23 cellular contexts compared by ENCODE assay signal in the genomic region with DNA sequence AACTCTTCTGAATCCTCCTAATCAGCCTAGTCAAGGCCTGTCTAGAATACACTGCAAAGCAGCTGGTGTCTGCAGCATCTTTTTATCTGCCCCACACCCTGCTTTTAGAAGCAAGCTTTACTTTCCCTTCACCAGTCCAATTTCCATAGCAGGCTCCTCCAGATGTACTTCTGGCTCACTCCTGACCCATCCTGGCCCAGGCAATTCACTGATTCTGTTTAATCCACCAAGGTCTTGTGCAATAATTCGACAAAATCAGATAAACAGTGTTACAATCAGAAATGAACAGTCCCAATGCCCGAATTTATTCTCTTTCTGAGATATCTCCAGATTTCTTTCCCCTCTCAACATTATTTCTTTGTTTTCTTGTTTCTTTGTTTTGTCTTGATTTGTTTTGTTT.
DNase-seq lines count a peak whose midpoint lies in the region; ATAC-seq and TF ChIP-seq lines count a peak whose summit lies in the region.
"Had no signal": no experiment of that assay in that cellular context is flagged by ENCODE, and none has a peak within 500 bp of the region (broad histone marks: within the 10 kb centered on the region; RNA-seq: fewer than 3 reads in every experiment).

No MANE protein-coding gene starts in this region.

- H3K27ac ChIP-seq in heart left ventricle (no peak overlapping the region), IMR-90 (ENCODE audit: insufficient read depth, low read length) (no peak overlapping the region), gastroesophageal sphincter (no peak overlapping the region), upper lobe of right lung (no peak overlapping the region)
- H3K27ac ChIP-seq: A549; BLaER1 treated with 17β-estradiol and CSF1 and Interleukin-3, amounts not matched to agents 10 nM and 100 nM had no signal

- POLR2A ChIA-PET in IMR-90 (lab: Charles Lee; ENCODE audit: unreplicated experiment), result no interaction called here

- H3K9ac ChIP-seq in IMR-90 (ENCODE audit: low read depth, low read length), result no peak overlapping the region
- H3K9ac ChIP-seq: BLaER1 treated with 17β-estradiol and CSF1 and Interleukin-3, amounts not matched to agents 10 nM and 100 nM had no signal

- H3K4me3 ChIP-seq in heart left ventricle (no peak overlapping the region), IMR-90 (ENCODE audit: insufficient read depth, low read depth, low read length) (no peak overlapping the region), gastroesophageal sphincter (no peak overlapping the region), upper lobe of right lung (no peak overlapping the region)
- H3K4me3 ChIP-seq: A549; BLaER1 treated with 17β-estradiol and CSF1 and Interleukin-3, amounts not matched to agents 10 nM and 100 nM; GM12878 had no signal

- H3K27me3 ChIP-seq in heart left ventricle (no peaks in the 10 kb centered on the region), IMR-90 (ENCODE audit: control insufficient read depth, insufficient read depth, low read length) (no peaks in the 10 kb centered on the region), gastroesophageal sphincter (no peaks in the 10 kb centered on the region), upper lobe of right lung (no peaks in the 10 kb centered on the region)
- H3K27me3 ChIP-seq: BE2C; BLaER1 treated with 17β-estradiol and CSF1 and Interleukin-3, amounts not matched to agents 10 nM and 100 nM had no signal

- no peak for TF ChIP-seq EP300 in gastroesophageal sphincter (IDR thresholded peaks at IDR 0.05)

- H2BK120ac ChIP-seq in IMR-90 (ENCODE audit: low read depth, low read length), result no peak overlapping the region

- in situ Hi-C loops in IMR-90 (cut with MboI; ENCODE audit: low sequenced_read_pairs), result no loop called here

- no peak for TF ChIP-seq RAD21 in IMR-90 (IDR thresholded peaks at IDR 0.05; ENCODE audit: low read length)

- no peaks in the 10 kb centered on the region for H3K9me3 ChIP-seq in heart left ventricle
- no peaks in the 10 kb centered on the region for H3K9me3 ChIP-seq in IMR-90 (ENCODE audit: control insufficient read depth, insufficient read depth, low read length)
- H3K9me3 ChIP-seq in gastroesophageal sphincter, result no peaks in the 10 kb centered on the region
- no peaks in the 10 kb centered on the region for H3K9me3 ChIP-seq in upper lobe of right lung
- H3K9me3 ChIP-seq: A549, BE2C had no signal

- no peak overlapping the region for H3K23ac ChIP-seq in IMR-90 (ENCODE audit: low read depth, low read length)

- H3K79me1 ChIP-seq in IMR-90 (ENCODE audit: low read depth in 1 of 2, low read length in 2 of 2), result no peaks in the 10 kb centered on the region

- H2AFZ ChIP-seq in IMR-90 (replicated peaks; ENCODE audit: low read length, poor library complexity), result no peak overlapping the region

- H3K56ac ChIP-seq in IMR-90 (ENCODE audit: extremely low read depth, insufficient read depth, low read length), result no peak overlapping the region

- H3K18ac ChIP-seq in IMR-90 (ENCODE audit: low read depth, low read length), result no peak overlapping the region

- DNase-seq in Right ventricle myocardium inferior (ENCODE audit: missing footprints) (no peak), heart left ventricle (no peak), IMR-90 (no peak), sciatic nerve (ENCODE audit: low spot score) (no peak), upper lobe of right lung (no peak), NCI-H1092 treated with DMSO at 0.1 percent for 48 hours (lab: John Stamatoyannopoulos, UW) (no peak)
- no peak for DNase-seq in activated effector memory CD4-positive, alpha-beta T cell treated with Interleukin-2 at 50 U/mL for 16 hours
- DNase-seq: 8988T; ACHN; AML-193; BE2C; CD4-positive, alpha-beta T cell; CD8-positive, alpha-beta memory T cell; DMS 273 treated with DMSO at 0.1 percent for 48 hours; DMS79; EL; GDM1; GOT3; HCEC 1CT had no signal

- no peak overlapping the region for H3K4ac ChIP-seq in IMR-90 (ENCODE audit: low read depth, low read length)

- no peak overlapping the region for H2BK5ac ChIP-seq in IMR-90 (ENCODE audit: low read depth, low read length, poor library complexity, severe bottlenecking)

- no peaks in the 10 kb centered on the region for H3K36me3 ChIP-seq in heart left ventricle
- H3K36me3 ChIP-seq in IMR-90 (ENCODE audit: control insufficient read depth, insufficient read depth, low read length), result no peaks in the 10 kb centered on the region
- no peaks in the 10 kb centered on the region for H3K36me3 ChIP-seq in gastroesophageal sphincter
- H3K36me3 ChIP-seq in upper lobe of right lung, result no peaks in the 10 kb centered on the region
- H3K36me3 ChIP-seq: BE2C; BLaER1 treated with 17β-estradiol and CSF1 and Interleukin-3, amounts not matched to agents 10 nM and 100 nM had no signal

- ATAC-seq in Right ventricle myocardium inferior (peak; percentile 50), heart left ventricle (no peak), IMR-90 (ENCODE audit: low read depth) (no peak), gastroesophageal sphincter (peak; percentile 51), sciatic nerve (peak; percentile 50), upper lobe of right lung (no peak)
- ATAC-seq: A549, GM12878 had no signal

- WGBS in heart left ventricle, 4 donors, result 59 to 71% (median 60%) methylated on average over 2 of the region's 2 CpGs
- WGBS in IMR-90 (ENCODE audit: extremely low coverage in 2 of 2, insufficient read length in 1 of 2), 2 experiments, result no CpG with 5 or more reads among the region's 2 CpGs
- 40 to 63% methylated on average over 2 of the region's 2 CpGs for WGBS in gastroesophageal sphincter (ENCODE audit: low coverage in 1 of 2), 2 donors

- H3K4me2 ChIP-seq in IMR-90 (ENCODE audit: low read depth, low read length), result no peak overlapping the region
- H3K4me2 ChIP-seq: A549; BLaER1 treated with 17β-estradiol and CSF1 and Interleukin-3, amounts not matched to agents 10 nM and 100 nM had no signal

- no peak overlapping the region for H2BK20ac ChIP-seq in IMR-90 (ENCODE audit: low read depth, low read length)

- BruUV-seq in IMR-90 (replicated peaks; lab: Mats Ljungman, UMichigan), result no TSS peak

- no peaks in the 10 kb centered on the region for H3K9me1 ChIP-seq in IMR-90 (ENCODE audit: insufficient read depth, low read length)

- H3K4me1 ChIP-seq in heart left ventricle (no peaks in the 10 kb centered on the region), IMR-90 (ENCODE audit: control insufficient read depth, insufficient read depth, low read length) (no peaks in the 10 kb centered on the region), gastroesophageal sphincter (no peaks in the 10 kb centered on the region), upper lobe of right lung (no peaks in the 10 kb centered on the region)
- H3K4me1 ChIP-seq: A549; BE2C; BLaER1 treated with 17β-estradiol and CSF1 and Interleukin-3, amounts not matched to agents 10 nM and 100 nM had no signal

- no peak overlapping the region for H4K91ac ChIP-seq in IMR-90 (ENCODE audit: insufficient read depth, low read depth, low read length)

- no peak overlapping the region for H3K14ac ChIP-seq in IMR-90 (replicated peaks; ENCODE audit: low read depth, low read length)

- TF ChIP-seq CTCF in heart left ventricle (IDR thresholded peaks at IDR 0.05) (no peak), IMR-90 (conservative IDR thresholded peaks at IDR 0.05; ENCODE audit: low read depth, low read length) (no peak), gastroesophageal sphincter (IDR thresholded peaks at IDR 0.05) (no peak), upper lobe of right lung (IDR thresholded peaks at IDR 0.05) (no peak)

- no peak overlapping the region for H2BK15ac ChIP-seq in IMR-90 (ENCODE audit: low read depth, low read length)

- intact Hi-C loops in Right ventricle myocardium inferior (cut with DNase I), result no loop called here
- intact Hi-C loops in heart left ventricle (cut with DNase I), result loop anchor here in 1 of 10 donors (10.0 kb wide), 1 partner anchor 1131 kb away; no protein-coding TSS in a partner anchor
- intact Hi-C loops in IMR-90 (cut with micrococcal nuclease), result no loop called here
- intact Hi-C loops in sciatic nerve (cut with DNase I), result no loop called here
- intact Hi-C loops in upper lobe of right lung (cut with DNase I), result no loop called here

- H2AK5ac ChIP-seq in IMR-90 (ENCODE audit: low read depth, low read length), result no peak overlapping the region

- H4K8ac ChIP-seq in IMR-90 (ENCODE audit: low read depth in 2 of 2, low read length in 2 of 2), result no peak overlapping the region

- H4K20me1 ChIP-seq in IMR-90 (ENCODE audit: insufficient read depth, low read length), result no peaks in the 10 kb centered on the region
- H4K20me1 ChIP-seq: BLaER1 treated with 17β-estradiol and CSF1 and Interleukin-3, amounts not matched to agents 10 nM and 100 nM had no signal

- TF ChIP-seq POLR2A in heart left ventricle (IDR thresholded peaks at IDR 0.05) (no peak), IMR-90 (IDR thresholded peaks at IDR 0.05; ENCODE audit: low read depth, low read length) (no peak), gastroesophageal sphincter (IDR thresholded peaks at IDR 0.05) (no peak)

- H4K5ac ChIP-seq in IMR-90 (ENCODE audit: low read depth, low read length), result no peak overlapping the region

- CTCF ChIA-PET in IMR-90 (lab: Yijun Ruan, JAX), result no interaction called here

- H2AK9ac ChIP-seq in IMR-90 (replicated peaks; ENCODE audit: low read depth, low read length, poor library complexity), result no peak overlapping the region

- dilution Hi-C loops in IMR-90 (cut with HindIII; ENCODE audit: low sequenced_read_pairs, unreplicated experiment), result no loop called here

TF ChIP-seq in IMR-90, 13 proteins besides CTCF, POLR2A, EP300 and RAD21:
- TF ChIP-seq CEBPB (IDR thresholded peaks at IDR 0.05; ENCODE audit: low read depth, low read length), result peak; percentile 58; the same call in 1 of the 2 replicates
- TF ChIP-seq MAZ (IDR thresholded peaks at IDR 0.05; ENCODE audit: borderline replicate concordance, low read depth, low read length), result no peak

Comparison
In these comparisons a context has a peak if more than half of its experiments do, and no peak if none do; other contexts are left out.
1. ATAC-seq: peak in Right ventricle myocardium inferior (single experiment), gastroesophageal sphincter (single experiment) and sciatic nerve (single experiment); none in heart left ventricle (0 of 4), IMR-90 (single experiment) and upper lobe of right lung (single experiment).